ENCODE assay signal across 8 cellular contexts in genomic region chr10:43322769-43323168, GRCh38. TPM values are rescaled to one million over a fixed set of nuclear protein-coding genes. Genes with fewer than 3 reads are reported as not detected.
A peak's percentile ranks its signal among the peaks of the same experiment; 100 is the strongest.
DNase-seq lines count a peak whose midpoint lies in the region; ATAC-seq and TF ChIP-seq lines count a peak whose summit lies in the region.

No MANE protein-coding gene starts in this region.

- no peaks in the 10 kb centered on the region for H3K9me2 ChIP-seq in HCT116 (ENCODE audit: insufficient read depth)

- no peaks in the 10 kb centered on the region for H3K36me3 ChIP-seq in CD4-positive, CD25-positive, alpha-beta regulatory T cell (ENCODE audit: control insufficient read depth, insufficient read depth, low read length)
- H3K36me3 ChIP-seq in HCT116 (ENCODE audit: control insufficient read depth in 1 of 2, insufficient read depth in 2 of 2, low read length in 2 of 2), result no peaks in the 10 kb centered on the region
- H3K36me3 ChIP-seq in adrenal gland (replicated peaks in 1 of 2), result no peaks in the 10 kb centered on the region

- H4K20me1 ChIP-seq in HCT116 (ENCODE audit: insufficient read depth), result no peaks in the 10 kb centered on the region

- RAD21 ChIA-PET in HCT116 (lab: Charles Lee; ENCODE audit: low non-redundant PET in 1 of 2, low total read pairs in 2 of 2, uncharacterized antibody in 2 of 2, unreplicated experiment in 2 of 2), result no interaction called here

- H3K9me3 Mint-ChIP-seq in CD4-positive, CD25-positive, alpha-beta regulatory T cell, result peaks cover 0 to 2% (median 0%) of the 10 kb centered on the region in 7 donors
- no peaks in the 10 kb centered on the region for H3K9me3 Mint-ChIP-seq in stimulated activated naive CD8-positive, alpha-beta T cell treated with anti-CD3 and anti-CD28 coated beads, Interleukin-15, Interleukin-2, amounts not matched to agents 100 ng/mL and 50 ng/mL, for 24 hours

- CTCF ChIA-PET in HCT116 (lab: Charles Lee), result no interaction called here

- H3K4me3 ChIP-seq in CD4-positive, CD25-positive, alpha-beta regulatory T cell (ENCODE audit: low read depth, low read length), result peak overlapping the region; percentile 13
- no peak overlapping the region for H3K4me3 ChIP-seq in HCT116 (replicated peaks in 1 of 2; ENCODE audit: low read depth in 1 of 2, low read length in 2 of 2)
- peak overlapping the region in 3 of 4 donors; percentile 11 to 59 (median 35) for H3K4me3 ChIP-seq in adrenal gland

- no peak for TF ChIP-seq POLR2A in HCT116 (IDR thresholded peaks at IDR 0.05; ENCODE audit: borderline replicate concordance, extremely low read depth, insufficient read depth, insufficient read length)
- TF ChIP-seq POLR2A in adrenal gland (IDR thresholded peaks at IDR 0.05), result no peak

- H3K27me3 ChIP-seq in CD4-positive, CD25-positive, alpha-beta regulatory T cell (ENCODE audit: control insufficient read depth, insufficient read depth, low read length), result no peaks in the 10 kb centered on the region
- H3K27me3 ChIP-seq in HCT116 (ENCODE audit: insufficient read depth, low read length) (no peaks in the 10 kb centered on the region), adrenal gland (no peaks in the 10 kb centered on the region)

- no TSS peak for BruUV-seq in HCT116 (replicated peaks; lab: Mats Ljungman, UMichigan)

- H3K27me3 Mint-ChIP-seq in CD4-positive, CD25-positive, alpha-beta regulatory T cell, result peaks cover 19% of the 10 kb centered on the region
- H3K27me3 Mint-ChIP-seq in stimulated activated naive CD8-positive, alpha-beta T cell treated with anti-CD3 and anti-CD28 coated beads, Interleukin-15, Interleukin-2, amounts not matched to agents 100 ng/mL and 50 ng/mL, for 24 hours, result peaks cover 21% of the 10 kb centered on the region

- peak overlapping the region; percentile 50 for H3K4me2 ChIP-seq in HCT116 (ENCODE audit: low read length)

- intact Hi-C loops in HCT116 (cut with micrococcal nuclease), result no loop called here
- intact Hi-C loops in adrenal gland (cut with DNase I), result no loop called here
- intact Hi-C loops in head of caudate nucleus (cut with DNase I), result no loop called here

- no peak for TF ChIP-seq RAD21 in HCT116 (IDR thresholded peaks at IDR 0.05; ENCODE audit: low read depth)

- H3K4me3 Mint-ChIP-seq in CD4-positive, CD25-positive, alpha-beta regulatory T cell, result peak overlapping the region; percentile 49 to 75 (median 60)
- peak overlapping the region; percentile 35 for H3K4me3 Mint-ChIP-seq in stimulated activated naive CD8-positive, alpha-beta T cell treated with anti-CD3 and anti-CD28 coated beads, Interleukin-15, Interleukin-2, amounts not matched to agents 100 ng/mL and 50 ng/mL, for 24 hours

- no peak for TF ChIP-seq CTCF in HCT116 (IDR thresholded peaks at IDR 0.05 in 2 of 3, conservative IDR thresholded peaks at IDR 0.05 in 1 of 3; ENCODE audit: borderline replicate concordance in 1 of 3, insufficient read depth in 1 of 3, low read depth in 2 of 3, low read length in 2 of 3)
- TF ChIP-seq CTCF in adrenal gland (IDR thresholded peaks at IDR 0.05), result no peak

- peak; percentile 76 to 89 (median 80) for DNase-seq in CD4-positive, CD25-positive, alpha-beta regulatory T cell
- DNase-seq in HCT116 (ENCODE audit: low read depth, low spot score) (no peak), SK-N-DZ (ENCODE audit: low spot score) (peak; percentile 89), adrenal gland (peak; percentile 94 to 98 (median 97)), head of caudate nucleus (peak; percentile 96 to 99 (median 98)), nucleus accumbens (lab: John Stamatoyannopoulos, UW) (peak; percentile 41 to 98 (median 92)), KBM-7 (no peak)

- WGBS in adrenal gland, 4 donors, result 0 to 2% (median 2%) methylated on average over 5 to 26 of the region's 26 CpGs

- peaks cover 4 to 24% (median 10%) of the 10 kb centered on the region in 4 donors for H3K4me1 Mint-ChIP-seq in CD4-positive, CD25-positive, alpha-beta regulatory T cell
- H3K4me1 Mint-ChIP-seq in stimulated activated naive CD8-positive, alpha-beta T cell treated with anti-CD3 and anti-CD28 coated beads, Interleukin-15, Interleukin-2, amounts not matched to agents 100 ng/mL and 50 ng/mL, for 24 hours (ENCODE audit: low read depth), result peaks cover 11% of the 10 kb centered on the region

- peaks cover 11% of the 10 kb centered on the region for H3K4me1 ChIP-seq in CD4-positive, CD25-positive, alpha-beta regulatory T cell (ENCODE audit: control insufficient read depth, insufficient read depth, low read length, poor library complexity, severe bottlenecking)
- H3K4me1 ChIP-seq in HCT116 (ENCODE audit: control insufficient read depth in 1 of 2, insufficient read depth in 2 of 2, low read length in 2 of 2) (peaks cover 0 to 10% of the 10 kb centered on the region in 2 experiments; a peak in 2 of 4 replicates), adrenal gland (replicated peaks in 1 of 2) (peaks cover 0 to 5% of the 10 kb centered on the region in 2 donors)

- H3K27ac ChIP-seq in CD4-positive, CD25-positive, alpha-beta regulatory T cell (ENCODE audit: insufficient read depth, low read length, poor library complexity, severe bottlenecking), result no peak overlapping the region
- H3K27ac ChIP-seq in HCT116 (ENCODE audit: low read depth, low read length) (no peak overlapping the region), adrenal gland (peak overlapping the region in 2 of 5 donors; percentile 52 to 69)

- peak; percentile 95 to 99 for ATAC-seq in CD4-positive, CD25-positive, alpha-beta regulatory T cell (ENCODE audit: low read depth in 2 of 2)
- peak; percentile 97 for ATAC-seq in HCT116

- no peaks in the 10 kb centered on the region for H3K79me2 ChIP-seq in HCT116 (ENCODE audit: insufficient read depth, low read length)

- H3K9ac ChIP-seq in HCT116 (ENCODE audit: low read length), result no peak overlapping the region

- no peaks in the 10 kb centered on the region for H3K9me3 ChIP-seq in CD4-positive, CD25-positive, alpha-beta regulatory T cell (ENCODE audit: control insufficient read depth in 2 of 2, low read length in 2 of 2)
- H3K9me3 ChIP-seq in HCT116 (ENCODE audit: control insufficient read depth in 1 of 2, insufficient read depth in 1 of 2, low read depth in 1 of 2, low read length in 2 of 2) (no peaks in the 10 kb centered on the region), adrenal gland (replicated peaks in 1 of 3) (no peaks in the 10 kb centered on the region)

- in situ Hi-C loops in KBM-7 (cut with MboI; ENCODE audit: low pct_unique_long_range_greater_than_20kb, low sequenced_read_pairs), result no loop called here

- peak overlapping the region in 2 of 3 donors; percentile 62 to 75 for H3K27ac Mint-ChIP-seq in CD4-positive, CD25-positive, alpha-beta regulatory T cell
- H3K27ac Mint-ChIP-seq in stimulated activated naive CD8-positive, alpha-beta T cell treated with anti-CD3 and anti-CD28 coated beads, Interleukin-15, Interleukin-2, amounts not matched to agents 100 ng/mL and 50 ng/mL, for 24 hours, result no peak overlapping the region

- H3K36me3 Mint-ChIP-seq in CD4-positive, CD25-positive, alpha-beta regulatory T cell, result no peaks in the 10 kb centered on the region
- H3K36me3 Mint-ChIP-seq in stimulated activated naive CD8-positive, alpha-beta T cell treated with anti-CD3 and anti-CD28 coated beads, Interleukin-15, Interleukin-2, amounts not matched to agents 100 ng/mL and 50 ng/mL, for 24 hours (ENCODE audit: low read depth), result no peaks in the 10 kb centered on the region

- POLR2A ChIA-PET in HCT116 (lab: Charles Lee), result no interaction called here

- H2AFZ ChIP-seq in HCT116 (ENCODE audit: low read depth, low read length, poor library complexity, severe bottlenecking), result peak overlapping the region; percentile 68

TF ChIP-seq in HCT116, 20 proteins besides CTCF, POLR2A, EP300 and RAD21 (continues in another document):
- TF ChIP-seq SIN3A (IDR thresholded peaks at IDR 0.05; ENCODE audit: low read depth) (no peak), ZNF274 (IDR thresholded peaks at IDR 0.05; ENCODE audit: low read depth, low read length) (no peak), EGR1 (IDR thresholded peaks at IDR 0.05; ENCODE audit: low read depth) (no peak), ELF1 (IDR thresholded peaks at IDR 0.05; ENCODE audit: borderline replicate concordance, low read depth) (no peak), CBX3 (IDR thresholded peaks at IDR 0.05; ENCODE audit: low read depth) (no peak), EZH2phosphoT487 (IDR thresholded peaks at IDR 0.05; ENCODE audit: borderline replicate concordance) (no peak), MAX (IDR thresholded peaks at IDR 0.05) (no peak), CEBPB (IDR thresholded peaks at IDR 0.05; ENCODE audit: low read depth) (no peak), SP1 (IDR thresholded peaks at IDR 0.05; ENCODE audit: low read depth) (no peak), TCF7L2 (IDR thresholded peaks at IDR 0.05; ENCODE audit: borderline replicate concordance, extremely low read depth, insufficient read depth, insufficient read length) (no peak), YY1 (IDR thresholded peaks at IDR 0.05; ENCODE audit: extremely low read depth, insufficient replicate concordance, low read depth, low read length) (no peak), EZH2 (IDR thresholded peaks at IDR 0.05) (no peak)

RNA-seq across cellular contexts. Expression of gene FXYD4, which starts 48.7 kb away (rescaled TPM):
- total RNA-seq in CD4-positive, CD25-positive, alpha-beta regulatory T cell, result not detected
- polyA plus RNA-seq in CD4-positive, CD25-positive, alpha-beta regulatory T cell, result not detected
- total RNA-seq in HCT116 (2021; ENCODE audit: unreplicated experiment) (0.71 TPM), adrenal gland (under 1 TPM in 1 of 8 donors, not detected in 7; 0.86 TPM)
- polyA plus RNA-seq in HCT116 (2012), result 2.2 and 3.4 TPM in 2 replicates
- polyA plus RNA-seq in SK-N-DZ (2014; cell fraction: cytosol; rRNA removed), result not detected in 2 replicates
- not detected in 2 replicates for polyA plus RNA-seq in SK-N-DZ (2014; cell fraction: nucleus; rRNA removed)
- polyA plus RNA-seq in adrenal gland, result not detected

RNA-seq across cellular contexts. Expression of gene RASGEF1A, which starts 55.9 kb away (rescaled TPM):
- 0.91 TPM for total RNA-seq in CD4-positive, CD25-positive, alpha-beta regulatory T cell
- polyA plus RNA-seq in CD4-positive, CD25-positive, alpha-beta regulatory T cell, result under 1 TPM; 0.16 to 0.41 (median 0.34) TPM
- total RNA-seq in HCT116 (2021; ENCODE audit: unreplicated experiment), result 19.3 TPM
- 22.8 and 27.9 TPM in 2 replicates for polyA plus RNA-seq in HCT116 (2012)
- 0.12 TPM in 1 of 2 replicates, not detected in the other for polyA plus RNA-seq in SK-N-DZ (2014; cell fraction: cytosol; rRNA removed)
- polyA plus RNA-seq in SK-N-DZ (2014; cell fraction: nucleus; rRNA removed), result 2.3 and 2.8 TPM in 2 replicates
- total RNA-seq in adrenal gland, result 1 to 10 TPM; 1.0 to 8.1 (median 2.4) TPM
- polyA plus RNA-seq in adrenal gland, result 10 to 100 TPM in 1 of 3 donors, 1 to 10 TPM in 1, under 1 TPM in 1; 0.98 to 11.3 (median 2.0) TPM

Comparison
In these comparisons a context has a peak if more than half of its experiments do, and no peak if none do; other contexts are left out.
1. DNase-seq: peak in CD4-positive, CD25-positive, alpha-beta regulatory T cell (3 of 3), SK-N-DZ (single experiment), adrenal gland (7 of 7), head of caudate nucleus (42 of 42) and nucleus accumbens (56 of 56); none in HCT116 (single experiment) and KBM-7 (single experiment).
2. H3K4me3 ChIP-seq: peak in CD4-positive, CD25-positive, alpha-beta regulatory T cell (single experiment) and adrenal gland (3 of 4); none in HCT116 (0 of 2).